ENCODE assay signal across 8 cellular contexts in genomic region chr5:72109051-72109411, GRCh38. TPM values are rescaled to one million over a fixed set of nuclear protein-coding genes. Genes with fewer than 3 reads are reported as not detected.
DNase-seq lines count a peak whose midpoint lies in the region; ATAC-seq, FAIRE-seq and TF ChIP-seq lines count a peak whose summit lies in the region.

No MANE protein-coding gene starts in this region.

- ATAC-seq in Panc1 (no peak), mucosa of descending colon (no peak)

- dilution Hi-C loops in endothelial cell of umbilical vein (cut with MboI; ENCODE audit: extremely low pct_ligation_motif_present, low sequenced_read_pairs): no loop called here

- in situ Hi-C loops in Panc1 (cut with HindIII; ENCODE audit: low pct_unique_long_range_greater_than_20kb, low sequenced_read_pairs): no loop called here

- BruUV-seq in Panc1 (replicated peaks; lab: Mats Ljungman, UMichigan) (no TSS peak), endothelial cell of umbilical vein (replicated peaks; lab: Mats Ljungman, UMichigan) (no TSS peak)

- no peaks in the 10 kb centered on the region for H3K9me3 Mint-ChIP-seq in osteocyte (ENCODE audit: unreplicated experiment)

- no peaks in the 10 kb centered on the region for H3K27me3 Mint-ChIP-seq in osteocyte (ENCODE audit: unreplicated experiment)

- H3K4me3 Mint-ChIP-seq in osteocyte (ENCODE audit: unreplicated experiment): peak overlapping the region; percentile 96

- H3K79me2 ChIP-seq in endothelial cell of umbilical vein (ENCODE audit: control insufficient read depth, insufficient read depth, low read length): peaks cover 65% of the 10 kb centered on the region

- H3K4me2 ChIP-seq in BLaER1 treated with 17β-estradiol and CSF1 and Interleukin-3, amounts not matched to agents 10 nM and 100 nM: peak overlapping the region; percentile 76 to 94 (median 86)
- H3K4me2 ChIP-seq in endothelial cell of umbilical vein (ENCODE audit: insufficient read depth, low read length): peak overlapping the region; percentile 97

- peaks cover 52% of the 10 kb centered on the region for H3K4me1 Mint-ChIP-seq in osteocyte (ENCODE audit: unreplicated experiment)

- peaks cover 13% of the 10 kb centered on the region for H3K36me3 Mint-ChIP-seq in osteocyte (ENCODE audit: unreplicated experiment)

- FAIRE-seq in endothelial cell of umbilical vein (lab: Jason Lieb, UNC): no peak
- no peak for FAIRE-seq in frontal cortex (lab: Jason Lieb, UNC)

- CTCF ChIA-PET in Panc1 (lab: Charles Lee): interaction anchor here (0.6 kb wide), 2 partner anchors 160 to 325 kb away, joined by 3 to 4 read pairs; no protein-coding TSS in a partner anchor
- CTCF ChIA-PET in endothelial cell of umbilical vein (lab: Charles Lee): interaction anchor here (0.9 to 1.8 kb wide), 3 partner anchors 243 to 327 kb away, joined by 3 to 9 read pairs (median 3); no protein-coding TSS in a partner anchor

- DNase-seq in Panc1 (ENCODE audit: low read depth, low spot score): no peak
- no peak for DNase-seq in endothelial cell of umbilical vein (ENCODE audit: low read depth, low spot score)
- no peak for DNase-seq in osteocyte (ENCODE audit: extremely low spot score, unreplicated experiment)
- DNase-seq in mucosa of descending colon: no peak
- DNase-seq in NCI-H1048 (lab: John Stamatoyannopoulos, UW): no peak
- no peak for DNase-seq in NCI-H2227 treated with DMSO at 0.1 percent for 48 hours (lab: John Stamatoyannopoulos, UW)
- DNase-seq in frontal cortex (ENCODE audit: low spot score in 2 of 2): no peak

- H2AFZ ChIP-seq in endothelial cell of umbilical vein (ENCODE audit: low read depth, low read length): no peak overlapping the region

- no peak for TF ChIP-seq POLR2A in endothelial cell of umbilical vein (IDR thresholded peaks at IDR 0.05; ENCODE audit: low read depth, low read length)

- 0 out of 22 replicates have a peak, but pooled peaks cover 0 to 4% (median 0%) of the 10 kb centered on the region in 11 experiments for H3K36me3 ChIP-seq in BLaER1 treated with 17β-estradiol and CSF1 and Interleukin-3, amounts not matched to agents 10 nM and 100 nM
- H3K36me3 ChIP-seq in Panc1 (ENCODE audit: control insufficient read depth, insufficient read depth, low read length) (no peaks in the 10 kb centered on the region), endothelial cell of umbilical vein (ENCODE audit: control insufficient read depth in 2 of 2, extremely low read depth in 1 of 2, insufficient read depth in 2 of 2, low read length in 2 of 2) (peaks cover 0 to 10% of the 10 kb centered on the region in 2 experiments), mucosa of descending colon (ENCODE audit: low read depth) (no peaks in the 10 kb centered on the region)

- H3K4me1 ChIP-seq in BLaER1 treated with 17β-estradiol and CSF1 and Interleukin-3, amounts not matched to agents 10 nM and 100 nM: peaks cover 9 to 25% (median 21%) of the 10 kb centered on the region in 10 experiments
- H3K4me1 ChIP-seq in Panc1 (ENCODE audit: control insufficient read depth, insufficient read depth, low read length) (peaks cover 19% of the 10 kb centered on the region), endothelial cell of umbilical vein (ENCODE audit: control insufficient read depth, extremely low read depth, insufficient read depth, low read length) (peaks cover 45% of the 10 kb centered on the region), mucosa of descending colon (ENCODE audit: low read depth) (peaks cover 5% of the 10 kb centered on the region)

- no peaks in the 10 kb centered on the region for H3K27me3 ChIP-seq in BLaER1 treated with 17β-estradiol and CSF1 and Interleukin-3, amounts not matched to agents 10 nM and 100 nM
- H3K27me3 ChIP-seq in Panc1 (ENCODE audit: control insufficient read depth, insufficient read depth, low read length) (no peaks in the 10 kb centered on the region; the same call in 1 of the 2 replicates), endothelial cell of umbilical vein (ENCODE audit: control insufficient read depth in 2 of 2, insufficient read depth in 2 of 2, low read length in 2 of 2) (no peaks in the 10 kb centered on the region)

- peak overlapping the region; percentile 73 to 93 (median 87); a peak in 21 of 22 replicates for H3K9ac ChIP-seq in BLaER1 treated with 17β-estradiol and CSF1 and Interleukin-3, amounts not matched to agents 10 nM and 100 nM
- peak overlapping the region; percentile 86 for H3K9ac ChIP-seq in endothelial cell of umbilical vein (replicated peaks; ENCODE audit: extremely low read depth, insufficient read depth, low read length)

- intact Hi-C loops in Panc1 (cut with micrococcal nuclease; ENCODE audit: unreplicated experiment): loop anchor here (10.0 kb wide), 1 partner anchor 324 kb away; no protein-coding TSS in a partner anchor
- intact Hi-C loops in endothelial cell of umbilical vein (cut with micrococcal nuclease): loop anchor here (5.0 kb wide), 3 partner anchors 58 to 187 kb away; no protein-coding TSS in a partner anchor
- intact Hi-C loops in mucosa of descending colon (cut with DNase I, micrococcal nuclease): no loop called here

- peaks cover 0 to 30% (median 0%) of the 10 kb centered on the region in 11 experiments; a peak in 4 of 22 replicates for H4K20me1 ChIP-seq in BLaER1 treated with 17β-estradiol and CSF1 and Interleukin-3, amounts not matched to agents 10 nM and 100 nM
- peaks cover 4% of the 10 kb centered on the region for H4K20me1 ChIP-seq in endothelial cell of umbilical vein (replicated peaks; ENCODE audit: control insufficient read depth, extremely low read depth, insufficient read depth, low read length)

- H3K4me3 ChIP-seq in BLaER1 treated with 17β-estradiol and CSF1 and Interleukin-3, amounts not matched to agents 10 nM and 100 nM: peak overlapping the region; percentile 88 to 96 (median 92)
- H3K4me3 ChIP-seq in Panc1 (ENCODE audit: low read depth in 2 of 2, low read length in 2 of 2) (peak overlapping the region; percentile 80 to 93), endothelial cell of umbilical vein (replicated peaks in 1 of 3; ENCODE audit: insufficient read depth in 1 of 3, low read depth in 1 of 3, low read length in 3 of 3) (peak overlapping the region; percentile 91 to 98 (median 97)), mucosa of descending colon (no peak overlapping the region)

- H3K9me3 ChIP-seq in BLaER1 treated with 17β-estradiol and CSF1 and Interleukin-3, amounts not matched to agents 10 nM and 100 nM (replicated peaks in 1 of 11): no peaks in the 10 kb centered on the region
- no peaks in the 10 kb centered on the region for H3K9me3 ChIP-seq in Panc1 (ENCODE audit: control insufficient read depth, insufficient read depth, low read depth, low read length)
- no peaks in the 10 kb centered on the region for H3K9me3 ChIP-seq in endothelial cell of umbilical vein (replicated peaks; ENCODE audit: control insufficient read depth, insufficient read depth, low read length)
- H3K9me3 ChIP-seq in mucosa of descending colon: no peaks in the 10 kb centered on the region

- H3K9me1 ChIP-seq in endothelial cell of umbilical vein (replicated peaks; ENCODE audit: control insufficient read depth, extremely low read depth, insufficient read depth, low read length): no peaks in the 10 kb centered on the region

- TF ChIP-seq CTCF in Panc1 (IDR thresholded peaks at IDR 0.05): no peak
- no peak for TF ChIP-seq CTCF in endothelial cell of umbilical vein (IDR thresholded peaks at IDR 0.05; ENCODE audit: extremely low read depth in 1 of 2, insufficient read depth in 1 of 2, low read depth in 1 of 2, low read length in 2 of 2)
- TF ChIP-seq CTCF in osteocyte (IDR thresholded peaks at IDR 0.05): no peak
- no peak for TF ChIP-seq CTCF in mucosa of descending colon (IDR thresholded peaks at IDR 0.05)

- peak overlapping the region in 9 of 11 experiments; percentile 65 to 91 (median 89); a peak in 18 of 22 replicates for H3K27ac ChIP-seq in BLaER1 treated with 17β-estradiol and CSF1 and Interleukin-3, amounts not matched to agents 10 nM and 100 nM
- H3K27ac ChIP-seq in Panc1 (ENCODE audit: low read length): peak overlapping the region; percentile 86
- peak overlapping the region; percentile 48 for H3K27ac ChIP-seq in endothelial cell of umbilical vein (ENCODE audit: insufficient read depth, low read depth, low read length)

- peak overlapping the region; percentile 91 for H3K27ac Mint-ChIP-seq in osteocyte (ENCODE audit: unreplicated experiment)

- POLR2A ChIA-PET in Panc1 (lab: Charles Lee) (interaction anchor here (0.6 kb wide), 2 partner anchors 15 to 200 kb away, joined by 4 to 9 read pairs; no protein-coding TSS in a partner anchor), endothelial cell of umbilical vein (lab: Charles Lee) (no interaction called here)

TF ChIP-seq in endothelial cell of umbilical vein, 7 proteins besides CTCF, POLR2A, EP300 and RAD21:
- TF ChIP-seq POLR2AphosphoS5 (IDR thresholded peaks at IDR 0.05; ENCODE audit: insufficient read depth, low read depth, low read length) (no peak), FOS (IDR thresholded peaks at IDR 0.05; ENCODE audit: borderline replicate concordance, insufficient read depth, low read length) (no peak), MYC (IDR thresholded peaks at IDR 0.05; ENCODE audit: low read depth, low read length) (no peak), GATA2 (IDR thresholded peaks at IDR 0.05; ENCODE audit: insufficient read depth, insufficient read length, low read depth, low read length) (no peak)

RNA-seq across cellular contexts. Expression of gene MAP1B, which starts 1.8 kb away (rescaled TPM):
- total RNA-seq in Panc1 (2021; ENCODE audit: unreplicated experiment): 82.3 TPM
- polyA plus RNA-seq in Panc1 (2012; ENCODE audit: insufficient read length): 13.3 TPM
- total RNA-seq in endothelial cell of umbilical vein: 262 and 263 TPM in 2 replicates
- polyA plus RNA-seq in endothelial cell of umbilical vein: 50.8 and 55.9 TPM in 2 replicates
- polyA plus RNA-seq in endothelial cell of umbilical vein (2011; cell fraction: cytosol; rRNA removed): 38.6 and 41.2 TPM in 2 replicates
- polyA plus RNA-seq in endothelial cell of umbilical vein (2011; cell fraction: nucleus; rRNA removed): 57.7 and 62.1 TPM in 2 replicates
- polyA plus RNA-seq in endothelial cell of umbilical vein (2012): 61.2 and 80.8 TPM in 2 replicates
- 303 and 314 TPM in 2 replicates for polyA minus RNA-seq in endothelial cell of umbilical vein
- not detected for polyA minus RNA-seq in endothelial cell of umbilical vein (2011; cell fraction: cytosol; rRNA and poly(A)+ RNA removed)
- polyA minus RNA-seq in endothelial cell of umbilical vein (2011; cell fraction: nucleus; rRNA and poly(A)+ RNA removed): 184 and 190 TPM in 2 replicates
- 189 and 207 TPM in 2 replicates for total RNA-seq in osteocyte
- 10 to 100 TPM in 2 of 3 donors, 1 to 10 TPM in 1; 6.5 to 72.3 (median 20.9) TPM for total RNA-seq in mucosa of descending colon
- total RNA-seq in frontal cortex: 490 TPM

Comparison
In these comparisons a context has a peak if more than half of its experiments do, and no peak if none do; other contexts are left out.
1. intact Hi-C loops: an anchor here in Panc1 (10.0 kb wide) and endothelial cell of umbilical vein (5.0 kb wide); none called in mucosa of descending colon.